ENCODE assay signal across 24 cellular contexts in genomic region chr20:21709535-21709904, GRCh38. TPM values are rescaled to one million over a fixed set of nuclear protein-coding genes. Genes with fewer than 3 reads are reported as not detected.
"Had no signal": no experiment of that assay in that cellular context is flagged by ENCODE, and none has a peak within 500 bp of the region (broad histone marks: within the 10 kb centered on the region; RNA-seq: fewer than 3 reads in every experiment).

No MANE protein-coding gene starts in this region.

- H3K27ac ChIP-seq: SJSA1, SK-N-MC had no signal

- DNase-seq: IMR-90, Karpas-422, KG1, MG63, NCI-H1092, NCI-H1105 treated with DMSO at 0.1 percent for 48 hours, NCI-H1417 treated with DMSO at 0.1 percent for 48 hours, NCI-H146, NCI-H1694 treated with DMSO at 0.1 percent for 48 hours, NCI-H2081, NCI-H2171, NCI-H226, NCI-H446, NCI-H510A, NCI-H524 treated with DMSO at 0.1 percent for 48 hours, NCI-H69, NCI-H774, Right ventricle myocardium superior, RPMI8226, SIG-M5 had no signal

- H3K4me3 ChIP-seq: MG63, SJSA1, SK-N-MC had no signal

- H3K9me3 ChIP-seq: MG63, SJSA1 had no signal

- H3K4me1 ChIP-seq: SJSA1 had no signal

- ATAC-seq: HepG2 had no signal

- H3K36me3 ChIP-seq: MG63, SJSA1 had no signal

- H3K27me3 ChIP-seq: MG63 had no signal

RNA-seq across cellular contexts. Expression of gene PAX1, which starts 4.1 kb away (rescaled TPM):
- total RNA-seq: HepG2, HT1080, IMR-90, Right ventricle myocardium superior, SJSA1 had no signal
- polyA plus RNA-seq: HepG2, IMR-90 had no signal
